In genomic region chr5:80266566-80266965, GRCh38 we compare ENCODE assay signal across 16 cellular contexts. TPM values are rescaled to one million over a fixed set of nuclear protein-coding genes. Genes with fewer than 3 reads are reported as not detected.
DNase-seq lines count a peak whose midpoint lies in the region; ATAC-seq, FAIRE-seq and TF ChIP-seq lines count a peak whose summit lies in the region.
"Had no signal": no experiment of that assay in that cellular context is flagged by ENCODE, and none has a peak within 500 bp of the region (broad histone marks: within the 10 kb centered on the region; RNA-seq: fewer than 3 reads in every experiment).

No MANE protein-coding gene starts in this region.

- no peaks in the 10 kb centered on the region for H3K36me3 ChIP-seq in Karpas-422 (ENCODE audit: insufficient read depth, low read length)
- H3K36me3 ChIP-seq in H1 (ENCODE audit: control insufficient read depth in 2 of 4, insufficient read depth in 4 of 4, low read length in 3 of 4) = no peaks in the 10 kb centered on the region
- H3K36me3 ChIP-seq in OCI-LY7 (ENCODE audit: insufficient read depth, low read length) = no peaks in the 10 kb centered on the region

- WGBS in H1 (ENCODE audit: extremely low coverage in 1 of 2, insufficient coverage in 1 of 2, insufficient read length in 1 of 2, insufficient replicate concordance in 2 of 2, low coverage in 1 of 2, low lambda C conversion rate in 2 of 2, missing lambda C conversion rate in 1 of 2), 2 experiments = 62% methylated on average over 2 of the region's 2 CpGs; no CpG with 5 or more reads in 1 of the 2 experiments

- no peak overlapping the region for H3K4ac ChIP-seq in H1 (replicated peaks; ENCODE audit: insufficient read length, low read depth, low read length)

- H3K79me1 ChIP-seq in H1 (ENCODE audit: low read depth, low read length) = no peaks in the 10 kb centered on the region

- TF ChIP-seq EP300 in H1 (IDR thresholded peaks at IDR 0.05; ENCODE audit: borderline replicate concordance in 1 of 2, low read depth in 2 of 2, low read length in 2 of 2) = no peak

- H3K9me2 ChIP-seq in Karpas-422 (replicated peaks; ENCODE audit: insufficient read depth, low read length) (no peaks in the 10 kb centered on the region), OCI-LY7 (ENCODE audit: insufficient read depth, low read length) (no peaks in the 10 kb centered on the region)

- no peak overlapping the region for H3K27ac ChIP-seq in Karpas-422 (ENCODE audit: low read length)
- no peak overlapping the region for H3K27ac ChIP-seq in H1 (ENCODE audit: low read depth, low read length)
- H3K27ac ChIP-seq in OCI-LY7 (ENCODE audit: low read depth, low read length, poor library complexity, severe bottlenecking) = no peak overlapping the region
- H3K27ac ChIP-seq: 22Rv1 had no signal

- ATAC-seq in HG03442 (IDR thresholded peaks at IDR 0.05; ENCODE audit: unreplicated experiment) = no peak
- ATAC-seq in activated T-helper 17 cell treated with anti-CD3 and anti-CD28 coated beads, Interleukin-2, amount 50 U/mL, for 72 hours (replicated peaks) = no peak
- ATAC-seq: CD8-positive, alpha-beta T cell had no signal

- no peak overlapping the region for H2BK12ac ChIP-seq in H1 (ENCODE audit: low read depth, low read length)

- H2AFZ ChIP-seq in Karpas-422 (ENCODE audit: low read length) = 0 out of 2 replicates have a peak overlapping the region, but pooled peaks have one; percentile 50
- no peak overlapping the region for H2AFZ ChIP-seq in H1 (ENCODE audit: low read length)
- no peak overlapping the region for H2AFZ ChIP-seq in OCI-LY7 (ENCODE audit: low read length)

- H3K23me2 ChIP-seq in H1 (ENCODE audit: low read depth, low read length) = no peaks in the 10 kb centered on the region

- no TSS peak for BruUV-seq in OCI-LY7 (replicated peaks; lab: Mats Ljungman, UMichigan)

- H2AK5ac ChIP-seq in H1 (ENCODE audit: low read depth, low read length) = no peak overlapping the region

- no peak for TF ChIP-seq POLR2A in H1 (IDR thresholded peaks at IDR 0.05; ENCODE audit: control extremely low read depth in 1 of 2, low read depth in 2 of 2, low read length in 2 of 2)

- H3K27ac Mint-ChIP-seq in progenitor cell of endocrine pancreas = peak overlapping the region; percentile 56
- no peak overlapping the region for H3K27ac Mint-ChIP-seq in activated T-helper 17 cell treated with anti-CD3 and anti-CD28 coated beads, Interleukin-2, amount 50 U/mL, for 72 hours
- H3K27ac Mint-ChIP-seq: CD8-positive, alpha-beta T cell had no signal

- H4K20me1 ChIP-seq in Karpas-422 (ENCODE audit: insufficient read depth, low read depth, low read length) = no peaks in the 10 kb centered on the region
- H4K20me1 ChIP-seq in H1 (replicated peaks in 1 of 2; ENCODE audit: control insufficient read depth in 1 of 2, insufficient read depth in 2 of 2, low read length in 2 of 2) = no peaks in the 10 kb centered on the region
- no peaks in the 10 kb centered on the region for H4K20me1 ChIP-seq in OCI-LY7 (ENCODE audit: insufficient read depth, low read length)

- no peaks in the 10 kb centered on the region for H3K36me3 Mint-ChIP-seq in progenitor cell of endocrine pancreas (ENCODE audit: insufficient read depth)
- H3K36me3 Mint-ChIP-seq in activated T-helper 17 cell treated with anti-CD3 and anti-CD28 coated beads, Interleukin-2, amount 50 U/mL, for 72 hours (ENCODE audit: low read depth) = no peaks in the 10 kb centered on the region
- H3K36me3 Mint-ChIP-seq: CD8-positive, alpha-beta T cell had no signal

- no peaks in the 10 kb centered on the region for H3K27me3 ChIP-seq in Karpas-422 (ENCODE audit: low read length)
- no peaks in the 10 kb centered on the region for H3K27me3 ChIP-seq in H1 (replicated peaks in 1 of 4; ENCODE audit: control insufficient read depth in 3 of 4, extremely low read depth in 1 of 4, insufficient read depth in 3 of 4, low read length in 3 of 4)

- H4K91ac ChIP-seq in H1 (replicated peaks; ENCODE audit: insufficient read length, low read length) = no peak overlapping the region

- no peak overlapping the region for H3K23ac ChIP-seq in H1 (ENCODE audit: insufficient read length)

- POLR2A ChIA-PET in H1 (lab: Charles Lee; ENCODE audit: partially characterized antibody) (interaction anchor here (0.6 to 5.2 kb wide), 3 partner anchors 9 to 108 kb away, joined by 3 to 45 read pairs (median 4); partner anchors contain the start of gene SERINC5), OCI-LY7 (lab: Charles Lee) (interaction anchor here (0.6 to 1.8 kb wide), 5 partner anchors 9 to 118 kb away, joined by 3 to 10 read pairs (median 3); no protein-coding TSS in a partner anchor)

- H3K4me2 ChIP-seq in Karpas-422 (ENCODE audit: low read depth, low read length, poor library complexity, severe bottlenecking) = no peak overlapping the region
- no peak overlapping the region for H3K4me2 ChIP-seq in H1 (ENCODE audit: insufficient read depth in 1 of 2, low read depth in 2 of 2, low read length in 2 of 2)
- H3K4me2 ChIP-seq in OCI-LY7 (ENCODE audit: low read length) = no peak overlapping the region

- no peak overlapping the region for H3K9ac ChIP-seq in Karpas-422 (ENCODE audit: low read length)
- no peak overlapping the region for H3K9ac ChIP-seq in H1 (replicated peaks in 1 of 4; ENCODE audit: extremely low read depth in 1 of 4, low read depth in 3 of 4, low read length in 3 of 4)

- no peak overlapping the region for H2BK15ac ChIP-seq in H1 (ENCODE audit: low read length)

- no peak overlapping the region; the same call in 1 of the 2 replicates for H2BK5ac ChIP-seq in H1 (ENCODE audit: low read depth, low read length)

- H3K56ac ChIP-seq in H1 (replicated peaks; ENCODE audit: insufficient read length, low read depth, low read length) = no peak overlapping the region

- peak; percentile 24 to 50; a peak in 3 of 4 replicates for TF ChIP-seq RAD21 in H1 (IDR thresholded peaks at IDR 0.05 in 1 of 2, conservative IDR thresholded peaks at IDR 0.05 in 1 of 2; ENCODE audit: low read depth in 2 of 2, low read length in 2 of 2)

- no peak overlapping the region for H2BK20ac ChIP-seq in H1 (ENCODE audit: low read length)

- no peak overlapping the region for H2BK120ac ChIP-seq in H1 (replicated peaks; ENCODE audit: low read depth, low read length)

- no peak overlapping the region for H4K5ac ChIP-seq in H1 (ENCODE audit: insufficient read length, low read depth, low read length)

- CTCF ChIA-PET in H1 (lab: Charles Lee; ENCODE audit: partially characterized antibody) (interaction anchor here (0.6 to 1.7 kb wide), 9 partner anchors 8 to 175 kb away, joined by 3 to 7 read pairs (median 4); partner anchors contain the start of gene SERINC5), OCI-LY7 (lab: Charles Lee; ENCODE audit: unreplicated experiment) (interaction anchor here (1.1 kb wide), 1 partner anchor 9 kb away, joined by 3 read pairs; no protein-coding TSS in a partner anchor)

- FAIRE-seq in H1 (lab: Jason Lieb, UNC) = no peak

- TF ChIP-seq CTCF in H1 (IDR thresholded peaks at IDR 0.05; ENCODE audit: control extremely low read depth in 1 of 3, insufficient read depth in 1 of 3, low read depth in 1 of 3, low read length in 3 of 3) = peak in 1 of 3 experiments; percentile 12; a peak in 1 of 4 replicates
- no peak for TF ChIP-seq CTCF in progenitor cell of endocrine pancreas (IDR thresholded peaks at IDR 0.05; ENCODE audit: unreplicated experiment)
- TF ChIP-seq CTCF in OCI-LY7 (conservative IDR thresholded peaks at IDR 0.05; ENCODE audit: low read length) = no peak

- no peak overlapping the region for H3K14ac ChIP-seq in H1 (ENCODE audit: insufficient read length)

- H3K4me1 ChIP-seq in Karpas-422 (ENCODE audit: low read length) (no peaks in the 10 kb centered on the region), H1 (replicated peaks in 1 of 4; ENCODE audit: control insufficient read depth in 3 of 4, insufficient read depth in 4 of 4, low read length in 3 of 4) (0 out of 7 replicates have a peak, but pooled peaks cover 0 to 4% (median 0%) of the 10 kb centered on the region in 4 experiments), OCI-LY7 (ENCODE audit: insufficient read depth, low read length, poor library complexity, severe bottlenecking) (peaks cover 21% of the 10 kb centered on the region)

- H3K4me1 Mint-ChIP-seq in progenitor cell of endocrine pancreas (ENCODE audit: low read depth) = peaks cover 15% of the 10 kb centered on the region
- H3K4me1 Mint-ChIP-seq in activated T-helper 17 cell treated with anti-CD3 and anti-CD28 coated beads, Interleukin-2, amount 50 U/mL, for 72 hours = peaks cover 17% of the 10 kb centered on the region

- no peaks in the 10 kb centered on the region for H3K27me3 Mint-ChIP-seq in progenitor cell of endocrine pancreas
- no peaks in the 10 kb centered on the region for H3K27me3 Mint-ChIP-seq in activated T-helper 17 cell treated with anti-CD3 and anti-CD28 coated beads, Interleukin-2, amount 50 U/mL, for 72 hours

- H4K8ac ChIP-seq in H1 (ENCODE audit: extremely low read depth, insufficient read depth, low read length) = no peak overlapping the region

- H3K9me3 Mint-ChIP-seq in progenitor cell of endocrine pancreas (ENCODE audit: low read depth) = no peaks in the 10 kb centered on the region
- H3K9me3 Mint-ChIP-seq in activated T-helper 17 cell treated with anti-CD3 and anti-CD28 coated beads, Interleukin-2, amount 50 U/mL, for 72 hours = peaks cover 4% of the 10 kb centered on the region
- H3K9me3 Mint-ChIP-seq: CD8-positive, alpha-beta T cell had no signal

- no peaks in the 10 kb centered on the region for H3K79me2 ChIP-seq in Karpas-422 (ENCODE audit: low read length)
- no peaks in the 10 kb centered on the region for H3K79me2 ChIP-seq in H1 (ENCODE audit: control insufficient read depth in 1 of 2, insufficient read depth in 2 of 2, low read length in 2 of 2)
- no peaks in the 10 kb centered on the region for H3K79me2 ChIP-seq in OCI-LY7 (ENCODE audit: insufficient read depth, low read depth, low read length)

- intact Hi-C loops in OCI-LY7 (cut with micrococcal nuclease; ENCODE audit: unreplicated experiment) = no loop called here

- H3K4me3 ChIP-seq in Karpas-422 (ENCODE audit: low read length) = no peak overlapping the region
- H3K4me3 ChIP-seq in H1 (ENCODE audit: extremely low read depth in 1 of 4, insufficient read depth in 2 of 4, low read depth in 3 of 4, low read length in 4 of 4) = no peak overlapping the region
- H3K4me3 ChIP-seq in OCI-LY7 (ENCODE audit: low read depth, low read length, poor library complexity, severe bottlenecking) = no peak overlapping the region

- no peak overlapping the region for H3K18ac ChIP-seq in H1 (ENCODE audit: extremely low read depth, low read length)

- H3K9me3 ChIP-seq in Karpas-422 (ENCODE audit: low read length) = no peaks in the 10 kb centered on the region
- no peaks in the 10 kb centered on the region for H3K9me3 ChIP-seq in H1 (ENCODE audit: insufficient read depth in 2 of 2, low read depth in 1 of 2, low read length in 1 of 2)
- no peaks in the 10 kb centered on the region for H3K9me3 ChIP-seq in OCI-LY7 (ENCODE audit: low read length)

- peak; percentile 8 for DNase-seq in DMS 273 (lab: John Stamatoyannopoulos, UW; ENCODE audit: unreplicated experiment)
- no peak for DNase-seq in DMS 273 treated with DMSO at 0.1 percent for 48 hours (lab: John Stamatoyannopoulos, UW)
- DNase-seq in Karpas-422 = no peak
- DNase-seq in H1 (ENCODE audit: low read depth in 1 of 2, low spot score in 2 of 2) = no peak
- DNase-seq in progenitor cell of endocrine pancreas (ENCODE audit: low spot score, unreplicated experiment) = no peak
- no peak for DNase-seq in OCI-LY7 (ENCODE audit: low spot score)
- DNase-seq: CD8-positive, alpha-beta T cell; NCI-H2227 treated with DMSO at 0.1 percent for 48 hours; NCI-H524 treated with DMSO at 0.1 percent for 48 hours had no signal

- H3K4me3 Mint-ChIP-seq in progenitor cell of endocrine pancreas (ENCODE audit: low read depth) = no peak overlapping the region
- no peak overlapping the region for H3K4me3 Mint-ChIP-seq in activated T-helper 17 cell treated with anti-CD3 and anti-CD28 coated beads, Interleukin-2, amount 50 U/mL, for 72 hours
- H3K4me3 Mint-ChIP-seq: CD8-positive, alpha-beta T cell had no signal

RNA-seq across cellular contexts. Expression of gene SERINC5, which starts 10.7 kb away (rescaled TPM):
- total RNA-seq in Karpas-422 (2014; rRNA removed; shearing (Covaris generic); ENCODE audit: low replicate concordance) = 2.6 and 4.4 TPM in 2 replicates
- 144 and 149 TPM in 2 replicates for total RNA-seq in H1 (2021; fragmentation: NEBNext Ultra II Directional; extraction: Animal tissue kit (Norgen Biotek cat#: 25700))
- polyA plus RNA-seq in H1 (2011; rRNA removed) = 27.2 and 32.2 TPM in 2 replicates
- polyA plus RNA-seq in H1 (2011; cell fraction: cytosol; rRNA removed) = 34.6 TPM
- 31.3 TPM for polyA plus RNA-seq in H1 (2011; cell fraction: nucleus; rRNA removed)
- 36.8 to 55.0 TPM (median 47.7 TPM) in 4 replicates for polyA plus RNA-seq in H1 (2012, experiment 1 of 2)
- 5.6 TPM for polyA plus RNA-seq in H1 (2012, experiment 2 of 2)
- 97.2 TPM for polyA plus RNA-seq in H1 (2013, experiment 1 of 2)
- 109 TPM for polyA plus RNA-seq in H1 (2013, experiment 2 of 2)
- polyA minus RNA-seq in H1 (2011; rRNA and poly(A)+ RNA removed) = 121 and 134 TPM in 2 replicates
- polyA minus RNA-seq in H1 (2011; cell fraction: cytosol; rRNA and poly(A)+ RNA removed) = 58.9 TPM
- polyA minus RNA-seq in H1 (2011; cell fraction: nucleus; rRNA and poly(A)+ RNA removed) = 62.1 TPM
- total RNA-seq in progenitor cell of endocrine pancreas (174 and 198 TPM in 2 replicates), OCI-LY7 (2022) (87.9 and 92.1 TPM in 2 replicates)
- 21.6 and 31.2 TPM in 2 replicates for total RNA-seq in OCI-LY7 (2014; rRNA removed; shearing (Covaris generic))
- 10 to 100 TPM; 50.7 to 76.7 TPM for total RNA-seq in activated T-helper 17 cell treated with anti-CD3 and anti-CD28 coated beads, Interleukin-2, amount 50 U/mL, for 72 hours

RNA-seq across cellular contexts. Expression of gene SPZ1, which starts 53.2 kb away (rescaled TPM):
- total RNA-seq in Karpas-422 (2014; rRNA removed; shearing (Covaris generic); ENCODE audit: low replicate concordance) = not detected in 2 replicates
- total RNA-seq in H1 (2021; fragmentation: NEBNext Ultra II Directional; extraction: Animal tissue kit (Norgen Biotek cat#: 25700)) = not detected in 2 replicates
- not detected in 2 replicates for polyA plus RNA-seq in H1 (2011; rRNA removed)
- not detected for polyA plus RNA-seq in H1 (2011; cell fraction: cytosol; rRNA removed)
- not detected for polyA plus RNA-seq in H1 (2011; cell fraction: nucleus; rRNA removed)
- not detected in 4 replicates for polyA plus RNA-seq in H1 (2012, experiment 1 of 2)
- not detected for polyA plus RNA-seq in H1 (2012, experiment 2 of 2)
- not detected for polyA plus RNA-seq in H1 (2013, experiment 1 of 2)
- not detected for polyA plus RNA-seq in H1 (2013, experiment 2 of 2)
- polyA minus RNA-seq in H1 (2011; rRNA and poly(A)+ RNA removed) = not detected in 2 replicates
- polyA minus RNA-seq in H1 (2011; cell fraction: cytosol; rRNA and poly(A)+ RNA removed) = not detected
- not detected for polyA minus RNA-seq in H1 (2011; cell fraction: nucleus; rRNA and poly(A)+ RNA removed)
- not detected in 2 replicates for total RNA-seq in progenitor cell of endocrine pancreas
- not detected in 2 replicates for total RNA-seq in OCI-LY7 (2014; rRNA removed; shearing (Covaris generic))
- not detected in 2 replicates for total RNA-seq in OCI-LY7 (2022)
- not detected for total RNA-seq in activated T-helper 17 cell treated with anti-CD3 and anti-CD28 coated beads, Interleukin-2, amount 50 U/mL, for 72 hours
- total RNA-seq: CD8-positive, alpha-beta T cell; H4; HT-29; SK-MEL-5 had no signal
- polyA plus RNA-seq: BJ had no signal
